21 cellular contexts compared by ENCODE assay signal in the genomic region with DNA sequence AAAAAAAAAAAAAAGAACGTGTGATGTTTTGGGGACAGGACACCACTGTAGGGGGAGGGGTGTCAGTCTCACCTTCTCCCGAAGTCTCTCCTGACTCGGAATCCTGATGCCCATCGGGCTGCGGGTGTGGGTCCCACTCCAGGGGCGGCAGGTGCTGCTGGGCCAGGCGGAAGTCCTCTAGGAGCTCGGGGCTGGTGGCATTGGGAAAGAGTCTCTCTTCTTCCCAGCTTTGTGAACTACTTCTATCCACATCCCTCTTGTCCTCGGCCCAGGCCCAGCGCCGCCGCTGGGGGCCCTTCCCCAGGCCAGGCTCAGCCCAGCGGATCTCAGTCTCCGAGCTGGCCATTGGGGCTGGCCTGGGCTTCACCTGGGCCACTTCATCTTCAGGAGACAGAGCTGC. TPM values are rescaled to one million over a fixed set of nuclear protein-coding genes. Genes with fewer than 3 reads are reported as not detected.
DNase-seq lines count a peak whose midpoint lies in the region; ATAC-seq and TF ChIP-seq lines count a peak whose summit lies in the region.
"Had no signal": no experiment of that assay in that cellular context is flagged by ENCODE, and none has a peak within 500 bp of the region (broad histone marks: within the 10 kb centered on the region; RNA-seq: fewer than 3 reads in every experiment).

No MANE protein-coding gene starts in this region.

- no peak for TF ChIP-seq POLR2A in sigmoid colon (IDR thresholded peaks at IDR 0.05)

- peaks cover 9 to 46% (median 19%) of the 10 kb centered on the region in 4 donors for H3K36me3 ChIP-seq in sigmoid colon
- H3K36me3 ChIP-seq in neural progenitor cell = no peaks in the 10 kb centered on the region

- peaks cover 71% of the 10 kb centered on the region for H3K4me1 Mint-ChIP-seq in T-helper 2 cell treated with Interferon-gamma antibody and Interleukin-4, amounts not matched to agents 5 μg/mL and 100 μg/mL, for 36 hours (ENCODE audit: low read depth)
- H3K4me1 Mint-ChIP-seq in IgD-negative memory B cell (peaks cover 32 to 68% (median 44%) of the 10 kb centered on the region in 3 donors), neural progenitor cell (peaks cover 46% of the 10 kb centered on the region)
- peaks cover 78% of the 10 kb centered on the region for H3K4me1 Mint-ChIP-seq in central memory CD8-positive, alpha-beta T cell

- no peak overlapping the region for H3K9ac ChIP-seq in neural progenitor cell

- H3K4me1 ChIP-seq in sigmoid colon (peaks cover 0 to 42% (median 27%) of the 10 kb centered on the region in 4 donors), neural progenitor cell (peaks cover 25% of the 10 kb centered on the region)

- WGBS in sigmoid colon, 2 donors = 87 to 89% methylated on average over 14 of the region's 14 CpGs

- no peak for DNase-seq in T-helper 2 cell treated with Interferon-gamma antibody and Interleukin-4, amounts not matched to agents 5 μg/mL and 100 μg/mL, for 36 hours (ENCODE audit: low spot score)
- no peak for DNase-seq in T-helper 2 cell
- DNase-seq in central memory CD8-positive, alpha-beta T cell (ENCODE audit: low spot score in 2 of 2) = no peak
- peak; percentile 60 for DNase-seq in sigmoid colon
- DNase-seq in neural progenitor cell (ENCODE audit: low spot score) = no peak
- DNase-seq in posterior vena cava (ENCODE audit: low spot score) = no peak
- DNase-seq: 8988T; activated CD8-positive, alpha-beta memory T cell treated with anti-CD3 and anti-CD28 coated beads for 24 hours; amniotic stem cell; foreskin fibroblast; left lung; NCI-H146; retina had no signal

- TF ChIP-seq EP300 in sigmoid colon (IDR thresholded peaks at IDR 0.05) = no peak

- H3K9me3 ChIP-seq in sigmoid colon (no peaks in the 10 kb centered on the region), neural progenitor cell (ENCODE audit: low read depth) (no peaks in the 10 kb centered on the region)
- H3K9me3 ChIP-seq: left lung, SJSA1, suprapubic skin had no signal

- H3F3A ChIP-seq in neural progenitor cell (ENCODE audit: low read depth) = peaks cover 13% of the 10 kb centered on the region

- H3K27me3 ChIP-seq in sigmoid colon (no peaks in the 10 kb centered on the region), neural progenitor cell (no peaks in the 10 kb centered on the region)
- H3K27me3 ChIP-seq: left lung, SJSA1, suprapubic skin had no signal

- H3K4me3 Mint-ChIP-seq in T-helper 2 cell treated with Interferon-gamma antibody and Interleukin-4, amounts not matched to agents 5 μg/mL and 100 μg/mL, for 36 hours = peak overlapping the region; percentile 99
- H3K4me3 Mint-ChIP-seq in IgD-negative memory B cell (peak overlapping the region in 1 of 4 donors; percentile 17), neural progenitor cell (no peak overlapping the region)
- H3K4me3 Mint-ChIP-seq in central memory CD8-positive, alpha-beta T cell = peak overlapping the region; percentile 92

- H3K27me3 Mint-ChIP-seq in T-helper 2 cell treated with Interferon-gamma antibody and Interleukin-4, amounts not matched to agents 5 μg/mL and 100 μg/mL, for 36 hours (ENCODE audit: low read depth) = no peaks in the 10 kb centered on the region
- peaks cover 2% of the 10 kb centered on the region for H3K27me3 Mint-ChIP-seq in IgD-negative memory B cell
- no peaks in the 10 kb centered on the region for H3K27me3 Mint-ChIP-seq in central memory CD8-positive, alpha-beta T cell
- peaks cover 6% of the 10 kb centered on the region for H3K27me3 Mint-ChIP-seq in neural progenitor cell (ENCODE audit: insufficient read depth, low read depth)

- H3K4me3 ChIP-seq in sigmoid colon (no peak overlapping the region), neural progenitor cell (no peak overlapping the region)
- H3K4me3 ChIP-seq: left lung, SJSA1, suprapubic skin had no signal

- H3K79me2 ChIP-seq in neural progenitor cell (ENCODE audit: low read depth) = no peaks in the 10 kb centered on the region

- intact Hi-C loops in sigmoid colon (cut with DNase I) = no loop called here
- intact Hi-C loops in posterior vena cava (cut with DNase I) = loop anchor here in 1 of 2 donors (5.0 kb wide), 1 partner anchor 34 kb away; no protein-coding TSS in a partner anchor

- no peak for TF ChIP-seq CTCF in sigmoid colon (IDR thresholded peaks at IDR 0.05)
- no peak for TF ChIP-seq CTCF in neural progenitor cell (IDR thresholded peaks at IDR 0.05)

- no peaks in the 10 kb centered on the region for H3K9me3 Mint-ChIP-seq in T-helper 2 cell treated with Interferon-gamma antibody and Interleukin-4, amounts not matched to agents 5 μg/mL and 100 μg/mL, for 36 hours
- H3K9me3 Mint-ChIP-seq in IgD-negative memory B cell = no peaks in the 10 kb centered on the region
- no peaks in the 10 kb centered on the region for H3K9me3 Mint-ChIP-seq in central memory CD8-positive, alpha-beta T cell
- no peaks in the 10 kb centered on the region for H3K9me3 Mint-ChIP-seq in neural progenitor cell

- peaks cover 85% of the 10 kb centered on the region for H3K36me3 Mint-ChIP-seq in T-helper 2 cell treated with Interferon-gamma antibody and Interleukin-4, amounts not matched to agents 5 μg/mL and 100 μg/mL, for 36 hours (ENCODE audit: low read depth)
- H3K36me3 Mint-ChIP-seq in IgD-negative memory B cell (peaks cover 7% of the 10 kb centered on the region), neural progenitor cell (peaks cover 15% of the 10 kb centered on the region)
- peaks cover 96% of the 10 kb centered on the region for H3K36me3 Mint-ChIP-seq in central memory CD8-positive, alpha-beta T cell (ENCODE audit: insufficient read depth)

- H3K27ac Mint-ChIP-seq in T-helper 2 cell treated with Interferon-gamma antibody and Interleukin-4, amounts not matched to agents 5 μg/mL and 100 μg/mL, for 36 hours = peak overlapping the region; percentile 41
- peak overlapping the region; percentile 58 to 99 (median 88) for H3K27ac Mint-ChIP-seq in IgD-negative memory B cell
- peak overlapping the region; percentile 96 for H3K27ac Mint-ChIP-seq in central memory CD8-positive, alpha-beta T cell (ENCODE audit: low read depth)
- no peak overlapping the region for H3K27ac Mint-ChIP-seq in neural progenitor cell

- no peak for ATAC-seq in central memory CD8-positive, alpha-beta T cell (replicated peaks; ENCODE audit: extremely low read depth, poor library complexity, severe bottlenecking)
- ATAC-seq in HG02623 (IDR thresholded peaks at IDR 0.05; ENCODE audit: unreplicated experiment) = no peak
- ATAC-seq: left lung had no signal

- no peak overlapping the region for H2AFZ ChIP-seq in neural progenitor cell (replicated peaks)

- peaks cover 9% of the 10 kb centered on the region for H4K20me1 ChIP-seq in neural progenitor cell (ENCODE audit: low read depth)

- H3K27ac ChIP-seq in sigmoid colon (no peak overlapping the region), neural progenitor cell (no peak overlapping the region)
- H3K27ac ChIP-seq: SJSA1, suprapubic skin had no signal

- no peak overlapping the region for H3K4me2 ChIP-seq in neural progenitor cell

RNA-seq across cellular contexts. Expression of a gene that starts 6.8 kb away (rescaled TPM):
- 25.4 TPM for polyA plus RNA-seq in IgD-negative memory B cell
- 10 to 100 TPM; 13.6 to 18.6 (median 17.7) TPM for total RNA-seq in sigmoid colon
- 10 to 100 TPM in 2 of 3 donors, 1 to 10 TPM in 1; 9.9 to 81.6 (median 10.2) TPM for polyA plus RNA-seq in sigmoid colon
- total RNA-seq in neural progenitor cell (ENCODE audit: low replicate concordance) = 11.4 and 13.4 TPM in 2 replicates
- total RNA-seq in posterior vena cava = 10 to 100 TPM; 23.8 to 32.4 TPM

RNA-seq across cellular contexts. Expression of a gene that starts 51.3 kb away (rescaled TPM):
- polyA plus RNA-seq in IgD-negative memory B cell (not detected), sigmoid colon (under 1 TPM in 1 of 3 donors, not detected in 2; 0.38 TPM)
- total RNA-seq in sigmoid colon (not detected), neural progenitor cell (ENCODE audit: low replicate concordance) (0.43 TPM in 1 of 2 replicates, not detected in the other), posterior vena cava (not detected)
- total RNA-seq: cerebellum, Daoy, NCI-H460, SJSA1 had no signal
- polyA plus RNA-seq: neural cell had no signal

RNA-seq across cellular contexts. Expression of a gene that starts 58.1 kb away (rescaled TPM):
- not detected for polyA plus RNA-seq in IgD-negative memory B cell
- not detected for total RNA-seq in sigmoid colon
- 1 to 10 TPM in 2 of 3 donors, not detected in 1; 1.1 to 1.8 TPM for polyA plus RNA-seq in sigmoid colon
- total RNA-seq in neural progenitor cell (ENCODE audit: low replicate concordance) = 1.5 TPM in 1 of 2 replicates, not detected in the other
- total RNA-seq in posterior vena cava = 1 to 10 TPM in 1 of 2 donors, not detected in 1; 1.8 TPM
- total RNA-seq: cerebellum, Daoy, NCI-H460, SJSA1 had no signal
- polyA plus RNA-seq: neural cell had no signal
